In the genomic region with DNA sequence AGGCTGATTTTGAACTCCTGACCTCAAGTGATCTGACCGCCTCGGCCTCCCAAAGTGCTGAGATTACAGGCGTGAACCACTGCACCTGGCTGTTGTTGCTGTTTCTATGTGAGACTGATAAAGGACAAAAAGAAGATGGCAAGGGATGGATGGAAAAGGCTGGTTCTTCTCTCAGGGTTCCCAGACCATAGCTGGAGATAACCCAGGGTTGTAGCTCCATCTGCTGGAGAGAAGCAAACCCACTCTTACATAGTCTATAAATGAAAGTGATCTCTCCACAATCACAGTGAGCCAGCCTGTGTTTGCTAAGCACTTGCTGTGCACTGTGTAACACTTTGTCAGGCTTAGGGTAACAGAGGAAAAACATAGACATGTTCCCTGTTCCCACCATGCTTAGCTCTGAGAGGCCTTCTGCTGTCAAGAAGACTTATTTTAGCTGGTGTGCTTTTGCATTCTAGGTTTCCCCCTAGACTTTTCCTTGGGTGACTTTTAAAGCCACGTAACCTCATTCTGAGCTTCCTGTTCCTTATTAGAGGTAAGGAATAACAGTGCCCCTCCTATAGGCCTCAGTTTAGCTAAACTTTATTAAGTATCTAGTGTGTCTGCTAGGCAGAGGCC, we compare ENCODE assay signal across 9 cellular contexts. TPM values are rescaled to one million over a fixed set of nuclear protein-coding genes. Genes with fewer than 3 reads are reported as not detected.
DNase-seq lines count a peak whose midpoint lies in the region; ATAC-seq lines count a peak whose summit lies in the region.
"Had no signal": no experiment of that assay in that cellular context is flagged by ENCODE, and none has a peak within 500 bp of the region (broad histone marks: within the 10 kb centered on the region; RNA-seq: fewer than 3 reads in every experiment).

No MANE protein-coding gene starts in this region.

- no peak overlapping the region for H3K4me3 ChIP-seq in BLaER1 treated with 17β-estradiol and CSF1 and Interleukin-3, amounts not matched to agents 10 nM and 100 nM

- H3K36me3 ChIP-seq in BLaER1 treated with 17β-estradiol and CSF1 and Interleukin-3, amounts not matched to agents 10 nM and 100 nM = no peaks in the 10 kb centered on the region

- H3K9ac ChIP-seq in BLaER1 treated with 17β-estradiol and CSF1 and Interleukin-3, amounts not matched to agents 10 nM and 100 nM = peak overlapping the region in 6 of 11 experiments; percentile 0 to 59 (median 46); a peak in 8 of 22 replicates

- DNase-seq in NCI-H226 (peak; percentile 52), dermis blood vessel endothelial cell (peak; percentile 90), memory B cell (ENCODE audit: low spot score in 2 of 2) (peak; percentile 41 to 67)
- DNase-seq in activated CD4-positive, alpha-beta T cell treated with anti-CD3 and anti-CD28 coated beads for 1 hour = peak; percentile 22
- peak; percentile 9 for DNase-seq in stimulated activated CD8-positive, alpha-beta memory T cell treated with anti-CD3 and anti-CD28 coated beads, Interleukin-12 subunit alpha, Interleukin-12 subunit beta, amount 100 ng/mL, for 24 hours (ENCODE audit: extremely low read depth)

- ATAC-seq in GM18909 (IDR thresholded peaks at IDR 0.05; ENCODE audit: poor library complexity, unreplicated experiment) = peak; percentile 79
- ATAC-seq in HG03159 (IDR thresholded peaks at IDR 0.05; ENCODE audit: unreplicated experiment) = peak; percentile 68
- peak; percentile 80 for ATAC-seq in memory B cell (ENCODE audit: low read depth)

- H3K27me3 Mint-ChIP-seq in memory B cell = no peaks in the 10 kb centered on the region

- H3K4me3 Mint-ChIP-seq in memory B cell = peak overlapping the region; percentile 11
- H3K4me3 Mint-ChIP-seq: T-helper 1 cell treated with Interleukin-12 subunit alpha and Interleukin-12 subunit beta and Interleukin-4 antibody, amounts not matched to agents 30 μg/mL and 1 μg/mL, for 36 hours had no signal

- peaks cover 42% of the 10 kb centered on the region for H3K4me1 Mint-ChIP-seq in memory B cell

- H3K36me3 Mint-ChIP-seq in memory B cell = no peaks in the 10 kb centered on the region

- H3K4me2 ChIP-seq in BLaER1 treated with 17β-estradiol and CSF1 and Interleukin-3, amounts not matched to agents 10 nM and 100 nM = peak overlapping the region; percentile 1 to 92 (median 50); a peak in 19 of 22 replicates

- no peaks in the 10 kb centered on the region for H3K9me3 Mint-ChIP-seq in memory B cell
- H3K9me3 Mint-ChIP-seq: T-helper 1 cell treated with Interleukin-12 subunit alpha and Interleukin-12 subunit beta and Interleukin-4 antibody, amounts not matched to agents 30 μg/mL and 1 μg/mL, for 36 hours had no signal

- H3K27ac Mint-ChIP-seq in memory B cell = peak overlapping the region; percentile 87
- H3K27ac Mint-ChIP-seq: T-helper 1 cell treated with Interleukin-12 subunit alpha and Interleukin-12 subunit beta and Interleukin-4 antibody, amounts not matched to agents 30 μg/mL and 1 μg/mL, for 36 hours had no signal

- no peaks in the 10 kb centered on the region for H3K9me3 ChIP-seq in BLaER1 treated with 17β-estradiol and CSF1 and Interleukin-3, amounts not matched to agents 10 nM and 100 nM (replicated peaks in 1 of 11)

- peaks cover 28 to 76% (median 52%) of the 10 kb centered on the region in 10 experiments for H3K4me1 ChIP-seq in BLaER1 treated with 17β-estradiol and CSF1 and Interleukin-3, amounts not matched to agents 10 nM and 100 nM

- H3K27me3 ChIP-seq in BLaER1 treated with 17β-estradiol and CSF1 and Interleukin-3, amounts not matched to agents 10 nM and 100 nM = no peaks in the 10 kb centered on the region

- peak overlapping the region in 8 of 11 experiments; percentile 7 to 52 (median 42); a peak in 10 of 22 replicates for H3K27ac ChIP-seq in BLaER1 treated with 17β-estradiol and CSF1 and Interleukin-3, amounts not matched to agents 10 nM and 100 nM

- H4K20me1 ChIP-seq in BLaER1 treated with 17β-estradiol and CSF1 and Interleukin-3, amounts not matched to agents 10 nM and 100 nM = peaks cover 9 to 89% (median 29%) of the 10 kb centered on the region in 11 experiments; a peak in 19 of 22 replicates

RNA-seq across cellular contexts. Expression of gene LIMS1, which starts 49.7 kb away (rescaled TPM):
- 430 and 494 TPM in 2 replicates for total RNA-seq in dermis blood vessel endothelial cell

Comparison
In these comparisons a context has a peak if more than half of its experiments do, and no peak if none do; other contexts are left out.
1. DNase-seq: peak in every context shown above with its lines; median percentile 90 in dermis blood vessel endothelial cell; 54 in memory B cell; 52 in NCI-H226; 22 in activated CD4-positive, alpha-beta T cell treated with anti-CD3 and anti-CD28 coated beads for 1 hour; 9 in stimulated activated CD8-positive, alpha-beta memory T cell treated with anti-CD3 and anti-CD28 coated beads, Interleukin-12 subunit alpha, Interleukin-12 subunit beta, amount 100 ng/mL, for 24 hours.